ENCODE assay signal across 16 cellular contexts in the genomic region with DNA sequence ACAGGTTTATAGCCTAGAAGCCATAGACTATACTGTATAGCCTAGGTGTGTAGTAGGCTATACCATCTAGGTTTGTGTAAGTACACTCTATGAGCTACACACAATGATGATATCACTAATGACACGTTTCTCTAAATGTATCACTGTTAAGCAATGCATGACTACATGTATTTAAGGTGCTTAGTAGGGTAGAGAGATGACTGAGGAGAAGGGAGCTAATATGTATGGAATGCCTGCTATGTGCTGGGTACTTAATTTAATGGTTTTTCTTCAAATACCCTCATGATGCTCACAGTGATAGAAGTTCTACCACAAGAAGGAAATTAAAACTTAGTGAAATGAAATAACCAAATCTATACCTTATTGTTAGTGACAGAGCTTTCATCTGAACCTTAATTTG.
DNase-seq lines count a peak whose midpoint lies in the region; ATAC-seq, FAIRE-seq and TF ChIP-seq lines count a peak whose summit lies in the region.
"Had no signal": no experiment of that assay in that cellular context is flagged by ENCODE, and none has a peak within 500 bp of the region (broad histone marks: within the 10 kb centered on the region; RNA-seq: fewer than 3 reads in every experiment).

No MANE protein-coding gene starts in this region.

- H3K27me3 ChIP-seq in bronchial epithelial cell (ENCODE audit: control insufficient read depth, insufficient read depth, low read length): no peaks in the 10 kb centered on the region

- FAIRE-seq in HTR-8/SVneo (lab: Jason Lieb, UNC) (peak; percentile 52), bronchial epithelial cell (lab: Jason Lieb, UNC) (no peak)
- FAIRE-seq: K562 had no signal

- no peaks in the 10 kb centered on the region for H3K36me3 ChIP-seq in bronchial epithelial cell (ENCODE audit: control insufficient read depth, insufficient read depth, low read length)

- TF ChIP-seq CTCF in bronchial epithelial cell (IDR thresholded peaks at IDR 0.05; ENCODE audit: insufficient read depth, low read length, severe bottlenecking): no peak

- no peak overlapping the region for H3K27ac ChIP-seq in caudate nucleus (ENCODE audit: low read depth, low read length)

- no peak for TF ChIP-seq POLR2A in GM18505 (IDR thresholded peaks at IDR 0.05; ENCODE audit: borderline replicate concordance, extremely low read depth, insufficient read depth, insufficient read length)

- no peak for DNase-seq in HTR-8/SVneo (ENCODE audit: insufficient read length, low spot score)
- DNase-seq in bronchial epithelial cell (ENCODE audit: low read depth): peak; percentile 66
- peak; percentile 62 for DNase-seq in iris pigment epithelial cell (ENCODE audit: low read depth)
- DNase-seq in KG1 (lab: John Stamatoyannopoulos, UW): no peak
- no peak for DNase-seq in caudate nucleus (lab: John Stamatoyannopoulos, UW)
- DNase-seq: ACHN; CD4-positive, alpha-beta memory T cell; H7; NCI-H1048; NCI-H345; NCI-H69; NK-92 treated with Interleukin-12 subunit alpha and Interleukin-12 subunit beta, amount 100 ng/mL, for 24 hours; OCI-M1 had no signal

- no peak overlapping the region for H3K4me3 ChIP-seq in bronchial epithelial cell (ENCODE audit: low read depth, low read length)
- H3K4me3 ChIP-seq: K562 had no signal

- ATAC-seq in GM18505 (IDR thresholded peaks at IDR 0.05; ENCODE audit: unreplicated experiment) (no peak), HG02840 (IDR thresholded peaks at IDR 0.05; ENCODE audit: low FRiP score, unreplicated experiment) (no peak)
- ATAC-seq: K562 had no signal

Comparison
In these comparisons a context has a peak if more than half of its experiments do, and no peak if none do; other contexts are left out.
1. DNase-seq: peak in bronchial epithelial cell (single experiment) and iris pigment epithelial cell (single experiment); none in HTR-8/SVneo (single experiment), KG1 (single experiment) and caudate nucleus (0 of 61).